10 cellular contexts compared by ENCODE assay signal in the genomic region with DNA sequence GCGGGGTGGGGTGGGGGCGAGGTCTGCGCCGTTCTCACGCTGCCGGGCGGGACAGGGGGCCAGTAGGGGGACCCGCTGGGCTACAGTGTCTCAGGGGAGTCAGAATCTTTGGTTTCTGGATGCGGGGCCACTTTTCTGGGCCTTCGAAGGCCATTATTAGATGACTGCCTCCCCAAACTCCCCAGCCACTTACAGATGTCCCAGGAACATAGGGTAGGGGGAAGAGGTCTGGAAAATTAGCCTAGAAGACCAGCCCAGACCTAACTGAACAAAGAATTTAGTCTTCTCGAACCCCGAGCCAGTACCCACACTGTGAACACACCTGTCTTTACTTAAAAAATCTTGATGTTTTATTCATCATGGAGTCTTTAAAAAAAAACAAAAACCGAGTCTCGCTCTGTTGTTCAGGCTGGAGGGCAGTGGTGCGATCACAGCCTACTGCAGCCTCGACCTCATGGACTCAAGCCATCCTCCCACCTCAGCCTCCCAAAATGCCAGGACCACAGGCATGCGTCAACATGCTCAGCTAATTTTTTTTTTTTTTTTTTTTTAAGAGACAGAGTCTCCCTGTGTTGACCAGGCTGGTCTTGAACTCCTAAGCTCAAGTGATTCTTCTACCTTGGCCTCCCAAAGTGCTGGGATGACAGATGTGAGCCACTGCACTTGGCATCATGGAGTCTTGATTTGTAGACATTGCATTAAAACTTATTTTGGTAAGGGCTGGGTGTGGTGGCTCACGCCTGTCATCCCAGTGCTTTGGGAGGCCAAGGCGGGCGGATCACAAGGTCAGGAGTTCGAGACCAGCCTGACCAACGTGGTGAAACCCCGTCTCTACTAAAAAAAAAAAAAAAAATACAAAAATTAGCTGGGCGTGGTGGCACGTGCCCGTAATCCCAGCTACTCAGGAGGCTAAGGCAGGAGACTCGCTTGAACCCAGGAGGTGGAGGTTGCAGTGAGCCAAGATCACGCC. TPM values are rescaled to one million over a fixed set of nuclear protein-coding genes. Genes with fewer than 3 reads are reported as not detected.
A peak's percentile ranks its signal among the peaks of the same experiment; 100 is the strongest.
DNase-seq lines count a peak whose midpoint lies in the region; ATAC-seq and TF ChIP-seq lines count a peak whose summit lies in the region.
"Had no signal": no experiment of that assay in that cellular context is flagged by ENCODE, and none has a peak within 500 bp of the region (broad histone marks: within the 10 kb centered on the region; RNA-seq: fewer than 3 reads in every experiment).

No MANE protein-coding gene starts in this region.

- peak; percentile 88 for DNase-seq in NCI-H82 (lab: John Stamatoyannopoulos, UW)
- DNase-seq in NCI-H82 treated with DMSO at 0.1 percent for 48 hours (lab: John Stamatoyannopoulos, UW; ENCODE audit: unreplicated experiment), result no peak
- no peak for DNase-seq in body of pancreas
- no peak for DNase-seq in mesendoderm
- DNase-seq in ACHN, result no peak
- no peak for DNase-seq in germinal center (ENCODE audit: low spot score)

- no peak overlapping the region for H2BK15ac ChIP-seq in mesendoderm (replicated peaks; ENCODE audit: low read depth)

- H2BK5ac ChIP-seq in mesendoderm (ENCODE audit: low read length), result no peak overlapping the region

- H3K56ac ChIP-seq in mesendoderm (ENCODE audit: low read length), result peak overlapping the region; percentile 71

- H3K23ac ChIP-seq in mesendoderm (ENCODE audit: low read length), result no peak overlapping the region

- H2BK120ac ChIP-seq in mesendoderm (ENCODE audit: low read depth, low read length), result no peak overlapping the region

- H3K36me3 ChIP-seq in body of pancreas (replicated peaks in 1 of 2; ENCODE audit: insufficient read depth in 1 of 2, low read depth in 2 of 2) (no peaks in the 10 kb centered on the region), mesendoderm (ENCODE audit: control insufficient read depth, insufficient read depth, low read length) (no peaks in the 10 kb centered on the region), thymus (ENCODE audit: control insufficient read depth, insufficient read depth) (no peaks in the 10 kb centered on the region)

- H3K4me3 ChIP-seq in body of pancreas (peak overlapping the region; percentile 2 to 25), mesendoderm (ENCODE audit: low read length) (no peak overlapping the region), thymus (ENCODE audit: low read length) (peak overlapping the region; percentile 49)

- H3K79me2 ChIP-seq in mesendoderm (ENCODE audit: control insufficient read depth, insufficient read depth, low read length), result peaks cover 3% of the 10 kb centered on the region

- H3K4me1 ChIP-seq in body of pancreas (peaks cover 83% of the 10 kb centered on the region), mesendoderm (ENCODE audit: control insufficient read depth, low read depth, low read length) (peaks cover 23% of the 10 kb centered on the region), thymus (ENCODE audit: control insufficient read depth, insufficient read depth, low read length) (peaks cover 56% of the 10 kb centered on the region)

- H3K4ac ChIP-seq in mesendoderm (ENCODE audit: low read depth, low read length), result no peak overlapping the region

- H3K9ac ChIP-seq in mesendoderm (ENCODE audit: low read length), result peak overlapping the region; percentile 40

- no peak for ATAC-seq in body of pancreas
- ATAC-seq in HG03097 (IDR thresholded peaks at IDR 0.05; ENCODE audit: low FRiP score, unreplicated experiment), result no peak

- no peak overlapping the region for H4K8ac ChIP-seq in mesendoderm (ENCODE audit: low read depth, low read length)

- H2AK5ac ChIP-seq in mesendoderm (ENCODE audit: low read length), result no peak overlapping the region

- H3K18ac ChIP-seq in mesendoderm (ENCODE audit: low read length), result peak overlapping the region; percentile 34

- peak overlapping the region; percentile 38 for H3K4me2 ChIP-seq in mesendoderm (ENCODE audit: low read length)

- H3K79me1 ChIP-seq in mesendoderm (ENCODE audit: low read length), result no peaks in the 10 kb centered on the region

- TF ChIP-seq CTCF in body of pancreas (IDR thresholded peaks at IDR 0.05), result no peak

- H3K27ac ChIP-seq in body of pancreas (peak overlapping the region; percentile 92 to 98 (median 94)), mesendoderm (ENCODE audit: low read depth, low read length) (peak overlapping the region; percentile 53), thymus (ENCODE audit: low read depth) (peak overlapping the region; percentile 25)

- no peak for TF ChIP-seq POLR2A in body of pancreas (IDR thresholded peaks at IDR 0.05)

- in situ Hi-C loops in ACHN (cut with HindIII; ENCODE audit: low pct_ligation_motif_present, low pct_unique_long_range_greater_than_20kb, low sequenced_read_pairs), result no loop called here

- intact Hi-C loops in body of pancreas (cut with DNase I), result no loop called here

- no peaks in the 10 kb centered on the region for H3K9me3 ChIP-seq in body of pancreas
- H3K9me3 ChIP-seq in thymus (ENCODE audit: control insufficient read depth), result no peaks in the 10 kb centered on the region

- 47 to 58% methylated on average over 19 to 26 of the region's 28 CpGs for WGBS in body of pancreas, 2 donors
- WGBS in mesendoderm (ENCODE audit: extremely low coverage, insufficient coverage, low lambda C conversion rate), result no CpG with 5 or more reads among the region's 28 CpGs
- 61% methylated on average over 28 of the region's 28 CpGs for WGBS in thymus

- no peaks in the 10 kb centered on the region for H3K27me3 ChIP-seq in body of pancreas
- H3K27me3 ChIP-seq in mesendoderm (ENCODE audit: insufficient read depth, low read length, poor library complexity), result no peaks in the 10 kb centered on the region
- no peaks in the 10 kb centered on the region for H3K27me3 ChIP-seq in thymus (ENCODE audit: control insufficient read depth, insufficient read depth)

- no peak overlapping the region for H4K5ac ChIP-seq in mesendoderm (ENCODE audit: low read length)

RNA-seq across cellular contexts. Expression of a gene that starts 3.3 kb away (rescaled TPM):
- 10 to 100 TPM; 44.8 to 90.3 TPM for total RNA-seq in body of pancreas
- polyA plus RNA-seq in mesendoderm (2013, experiment 1 of 2), result 76.7 TPM
- 79.0 TPM for polyA plus RNA-seq in mesendoderm (2013, experiment 2 of 2)
- polyA plus RNA-seq in thymus, result 17.9 TPM

RNA-seq across cellular contexts. Expression of a gene that starts 3.4 kb away (rescaled TPM):
- total RNA-seq in body of pancreas, result 1 to 10 TPM in 1 of 2 donors, not detected in 1; 4.2 TPM
- polyA plus RNA-seq in mesendoderm (2013, experiment 1 of 2), result 0.97 TPM
- 0.98 TPM for polyA plus RNA-seq in mesendoderm (2013, experiment 2 of 2)
- 0.80 TPM for polyA plus RNA-seq in thymus
- total RNA-seq: activated naive CD8-positive, alpha-beta T cell treated with anti-CD3 and anti-CD28 coated beads, Interleukin-2, amount 10 ng/mL, durations not matched to agents 7 days and 5 days had no signal
- polyA plus RNA-seq: neural cell had no signal

RNA-seq across cellular contexts. Expression of a gene that starts 26.8 kb away (rescaled TPM):
- 100 to 1,000 TPM; 269 to 441 TPM for total RNA-seq in body of pancreas
- 2,015 TPM for polyA plus RNA-seq in mesendoderm (2013, experiment 1 of 2)
- 2,012 TPM for polyA plus RNA-seq in mesendoderm (2013, experiment 2 of 2)
- 252 TPM for polyA plus RNA-seq in thymus

RNA-seq across cellular contexts. Expression of a gene that starts 37.2 kb away (rescaled TPM):
- 10 to 100 TPM; 31.1 to 33.9 TPM for total RNA-seq in body of pancreas
- polyA plus RNA-seq in mesendoderm (2013, experiment 1 of 2), result 18.8 TPM
- polyA plus RNA-seq in mesendoderm (2013, experiment 2 of 2), result 16.7 TPM
- polyA plus RNA-seq in thymus, result 18.8 TPM

RNA-seq across cellular contexts. Expression of a gene that starts 45.3 kb away (rescaled TPM):
- total RNA-seq in body of pancreas, result 10 to 100 TPM; 18.9 to 68.6 TPM
- polyA plus RNA-seq in mesendoderm (2013, experiment 1 of 2), result 4.8 TPM
- polyA plus RNA-seq in mesendoderm (2013, experiment 2 of 2), result 5.4 TPM
- 16.4 TPM for polyA plus RNA-seq in thymus

Comparison
In these comparisons a context has a peak if more than half of its experiments do, and no peak if none do; other contexts are left out.
1. H3K27ac ChIP-seq: peak in every context shown above with its lines; median percentile 94 in body of pancreas; 53 in mesendoderm; 25 in thymus.